8 cellular contexts compared by ENCODE assay signal in genomic region chr17:1590031-1590746, GRCh38. TPM values are rescaled to one million over a fixed set of nuclear protein-coding genes. Genes with fewer than 3 reads are reported as not detected.
DNase-seq lines count a peak whose midpoint lies in the region; ATAC-seq and TF ChIP-seq lines count a peak whose summit lies in the region.

No MANE protein-coding gene starts in this region.

- no peak for TF ChIP-seq CTCF in activated CD8-positive, alpha-beta T cell treated with anti-CD3 and anti-CD28 coated beads for 36 hours (IDR thresholded peaks at IDR 0.05)
- TF ChIP-seq CTCF in gastrocnemius medialis (IDR thresholded peaks at IDR 0.05 in 4 of 5, conservative IDR thresholded peaks at IDR 0.05 in 1 of 5) = peak in 1 of 5 experiments; percentile 12

- no peaks in the 10 kb centered on the region for H3K27me3 Mint-ChIP-seq in activated CD8-positive, alpha-beta T cell treated with anti-CD3 and anti-CD28 coated beads for 36 hours
- no peaks in the 10 kb centered on the region for H3K27me3 Mint-ChIP-seq in activated CD8-positive, alpha-beta T cell treated with anti-CD3 and anti-CD28 coated beads, Interleukin-2, amount 10 ng/mL, durations not matched to agents 7 days and 5 days (ENCODE audit: low read depth)
- no peaks in the 10 kb centered on the region for H3K27me3 Mint-ChIP-seq in CD4-positive, alpha-beta memory T cell

- H3K36me3 ChIP-seq in gastrocnemius medialis = peaks cover 0 to 8% of the 10 kb centered on the region in 2 donors
- H3K36me3 ChIP-seq in CD4-positive, alpha-beta memory T cell (ENCODE audit: insufficient read depth, low read length) = no peaks in the 10 kb centered on the region

- peak; percentile 58 to 64 for TF ChIP-seq POLR2A in gastrocnemius medialis (IDR thresholded peaks at IDR 0.05)

- H3K4me1 ChIP-seq in gastrocnemius medialis = peaks cover 78% of the 10 kb centered on the region in 2 donors
- no peaks in the 10 kb centered on the region for H3K4me1 ChIP-seq in CD4-positive, alpha-beta memory T cell (ENCODE audit: insufficient read depth, low read length)

- in situ Hi-C loops in SK-MEL-5 (cut with HindIII; ENCODE audit: low pct_unique_long_range_greater_than_20kb, low sequenced_read_pairs) = no loop called here
- in situ Hi-C loops in gastrocnemius medialis (cut with MboI; ENCODE audit: low sequenced_read_pairs in 4 of 4) = no loop called here

- no peaks in the 10 kb centered on the region for H3K9me3 ChIP-seq in gastrocnemius medialis
- no peaks in the 10 kb centered on the region for H3K9me3 ChIP-seq in CD4-positive, alpha-beta memory T cell (ENCODE audit: control insufficient read depth in 1 of 2, low read length in 2 of 2)

- intact Hi-C loops in activated CD8-positive, alpha-beta T cell treated with anti-CD3 and anti-CD28 coated beads for 36 hours (cut with micrococcal nuclease) = no loop called here
- intact Hi-C loops in gastrocnemius medialis (cut with DNase I; ENCODE audit: low total_unique reads) = loop anchor here (1.0 kb wide), 2 partner anchors 13 to 38 kb away; partner anchors contain the start of gene SLC43A2
- intact Hi-C loops in CD4-positive, alpha-beta memory T cell (cut with micrococcal nuclease) = no loop called here

- peaks cover 17% of the 10 kb centered on the region for H3K4me1 Mint-ChIP-seq in activated CD8-positive, alpha-beta T cell treated with anti-CD3 and anti-CD28 coated beads for 36 hours (ENCODE audit: low read depth)
- peaks cover 13% of the 10 kb centered on the region for H3K4me1 Mint-ChIP-seq in activated CD8-positive, alpha-beta T cell treated with anti-CD3 and anti-CD28 coated beads, Interleukin-2, amount 10 ng/mL, durations not matched to agents 7 days and 5 days (ENCODE audit: low read depth)
- H3K4me1 Mint-ChIP-seq in CD4-positive, alpha-beta memory T cell = no peaks in the 10 kb centered on the region

- no peak for ATAC-seq in activated CD8-positive, alpha-beta T cell treated with anti-CD3 and anti-CD28 coated beads for 36 hours
- no peak for ATAC-seq in activated CD8-positive, alpha-beta T cell treated with anti-CD3 and anti-CD28 coated beads, Interleukin-2, amount 10 ng/mL, durations not matched to agents 7 days and 5 days
- peak; percentile 79 to 84 for ATAC-seq in gastrocnemius medialis
- ATAC-seq in GM18868 (IDR thresholded peaks at IDR 0.05; ENCODE audit: unreplicated experiment) = no peak

- no peak overlapping the region for H3K27ac Mint-ChIP-seq in activated CD8-positive, alpha-beta T cell treated with anti-CD3 and anti-CD28 coated beads for 36 hours
- no peak overlapping the region for H3K27ac Mint-ChIP-seq in activated CD8-positive, alpha-beta T cell treated with anti-CD3 and anti-CD28 coated beads, Interleukin-2, amount 10 ng/mL, durations not matched to agents 7 days and 5 days
- H3K27ac Mint-ChIP-seq in CD4-positive, alpha-beta memory T cell = peak overlapping the region in 1 of 7 donors; percentile 23

- no peaks in the 10 kb centered on the region for H3K36me3 Mint-ChIP-seq in activated CD8-positive, alpha-beta T cell treated with anti-CD3 and anti-CD28 coated beads for 36 hours (ENCODE audit: low read depth)
- no peaks in the 10 kb centered on the region for H3K36me3 Mint-ChIP-seq in activated CD8-positive, alpha-beta T cell treated with anti-CD3 and anti-CD28 coated beads, Interleukin-2, amount 10 ng/mL, durations not matched to agents 7 days and 5 days (ENCODE audit: low read depth)
- H3K36me3 Mint-ChIP-seq in CD4-positive, alpha-beta memory T cell = no peaks in the 10 kb centered on the region

- no peaks in the 10 kb centered on the region for H3K27me3 ChIP-seq in gastrocnemius medialis
- H3K27me3 ChIP-seq in CD4-positive, alpha-beta memory T cell (ENCODE audit: insufficient read depth, low read length) = no peaks in the 10 kb centered on the region

- CTCF ChIA-PET in activated CD8-positive, alpha-beta T cell treated with anti-CD3 and anti-CD28 coated beads for 36 hours (lab: Charles Lee) = interaction anchor here (1.4 kb wide), 1 partner anchor 16 kb away, joined by 6 read pairs; no protein-coding TSS in a partner anchor
- CTCF ChIA-PET in activated CD8-positive, alpha-beta T cell treated with anti-CD3 and anti-CD28 coated beads, Interleukin-2, amount 10 ng/mL, durations not matched to agents 7 days and 5 days (lab: Charles Lee) = interaction anchor here (1.3 kb wide), 1 partner anchor 16 kb away, joined by 4 read pairs; no protein-coding TSS in a partner anchor
- CTCF ChIA-PET in CD4-positive, alpha-beta memory T cell (lab: Charles Lee; ENCODE audit: partially characterized antibody) = no interaction called here

- no peak overlapping the region for H3K4me3 Mint-ChIP-seq in activated CD8-positive, alpha-beta T cell treated with anti-CD3 and anti-CD28 coated beads for 36 hours
- no peak overlapping the region for H3K4me3 Mint-ChIP-seq in activated CD8-positive, alpha-beta T cell treated with anti-CD3 and anti-CD28 coated beads, Interleukin-2, amount 10 ng/mL, durations not matched to agents 7 days and 5 days
- no peak overlapping the region for H3K4me3 Mint-ChIP-seq in CD4-positive, alpha-beta memory T cell

- POLR2A ChIA-PET in activated CD8-positive, alpha-beta T cell treated with anti-CD3 and anti-CD28 coated beads for 36 hours (lab: Charles Lee) = no interaction called here
- POLR2A ChIA-PET in activated CD8-positive, alpha-beta T cell treated with anti-CD3 and anti-CD28 coated beads, Interleukin-2, amount 10 ng/mL, durations not matched to agents 7 days and 5 days (lab: Charles Lee) = no interaction called here
- POLR2A ChIA-PET in CD4-positive, alpha-beta memory T cell (lab: Charles Lee; ENCODE audit: partially characterized antibody) = no interaction called here

- peak; percentile 42 for DNase-seq in activated CD8-positive, alpha-beta T cell treated with anti-CD3 and anti-CD28 coated beads for 36 hours
- no peak for DNase-seq in activated CD8-positive, alpha-beta T cell treated with anti-CD3 and anti-CD28 coated beads, Interleukin-2, amount 10 ng/mL, durations not matched to agents 7 days and 5 days
- DNase-seq in SK-MEL-5 (ENCODE audit: low read depth, low spot score) (peak; percentile 49), fibroblast of the conjunctiva (ENCODE audit: low read depth) (peak; percentile 55), gastrocnemius medialis (peak; percentile 95 to 98), NCI-H510A (lab: John Stamatoyannopoulos, UW) (no peak)
- no peak for DNase-seq in CD4-positive, alpha-beta memory T cell

- H3K27ac ChIP-seq in gastrocnemius medialis = peak overlapping the region; percentile 91 to 98 (median 96)
- H3K27ac ChIP-seq in CD4-positive, alpha-beta memory T cell (ENCODE audit: low read depth, low read length) = no peak overlapping the region

- H3K9me3 Mint-ChIP-seq in activated CD8-positive, alpha-beta T cell treated with anti-CD3 and anti-CD28 coated beads for 36 hours = no peaks in the 10 kb centered on the region
- no peaks in the 10 kb centered on the region for H3K9me3 Mint-ChIP-seq in activated CD8-positive, alpha-beta T cell treated with anti-CD3 and anti-CD28 coated beads, Interleukin-2, amount 10 ng/mL, durations not matched to agents 7 days and 5 days (ENCODE audit: insufficient read depth)
- H3K9me3 Mint-ChIP-seq in CD4-positive, alpha-beta memory T cell = no peaks in the 10 kb centered on the region

- peak overlapping the region in 3 of 4 donors; percentile 14 to 30 (median 18) for H3K4me3 ChIP-seq in gastrocnemius medialis
- no peak overlapping the region for H3K4me3 ChIP-seq in CD4-positive, alpha-beta memory T cell (ENCODE audit: low read length in 2 of 2)

RNA-seq across cellular contexts. Expression of gene PITPNA, which starts 27.6 kb away (rescaled TPM):
- total RNA-seq in activated CD8-positive, alpha-beta T cell treated with anti-CD3 and anti-CD28 coated beads for 36 hours = 10 to 100 TPM; 31.7 to 34.4 TPM
- total RNA-seq in activated CD8-positive, alpha-beta T cell treated with anti-CD3 and anti-CD28 coated beads, Interleukin-2, amount 10 ng/mL, durations not matched to agents 7 days and 5 days = 10 to 100 TPM; 44.6 to 47.3 TPM
- 14.6 and 27.1 TPM in 2 replicates for total RNA-seq in SK-MEL-5 (2014; rRNA removed; shearing (Covaris generic))
- polyA plus RNA-seq in SK-MEL-5 (2015; cell fraction: cytosol; rRNA removed) = 58.6 and 63.8 TPM in 2 replicates
- 21.4 and 29.5 TPM in 2 replicates for polyA plus RNA-seq in SK-MEL-5 (2015; cell fraction: nucleus; rRNA removed)
- total RNA-seq in gastrocnemius medialis = 10 to 100 TPM in 3 of 4 donors, 1 to 10 TPM in 1; 9.4 to 24.3 (median 19.6) TPM
- total RNA-seq in CD4-positive, alpha-beta memory T cell = 10 to 100 TPM; 40.8 to 44.2 TPM
- 10 to 100 TPM; 22.5 to 46.3 TPM for polyA plus RNA-seq in CD4-positive, alpha-beta memory T cell

RNA-seq across cellular contexts. Expression of gene SLC43A2, which starts 38.4 kb away (rescaled TPM):
- 1 to 10 TPM; 5.6 to 5.7 TPM for total RNA-seq in activated CD8-positive, alpha-beta T cell treated with anti-CD3 and anti-CD28 coated beads for 36 hours
- total RNA-seq in activated CD8-positive, alpha-beta T cell treated with anti-CD3 and anti-CD28 coated beads, Interleukin-2, amount 10 ng/mL, durations not matched to agents 7 days and 5 days = under 1 TPM; 0.55 to 0.68 TPM
- 2.0 and 3.4 TPM in 2 replicates for total RNA-seq in SK-MEL-5 (2014; rRNA removed; shearing (Covaris generic))
- polyA plus RNA-seq in SK-MEL-5 (2015; cell fraction: cytosol; rRNA removed) = 5.4 and 5.8 TPM in 2 replicates
- polyA plus RNA-seq in SK-MEL-5 (2015; cell fraction: nucleus; rRNA removed) = 1.9 and 2.2 TPM in 2 replicates
- 10 to 100 TPM; 26.9 to 96.9 (median 55.2) TPM for total RNA-seq in gastrocnemius medialis
- 1 to 10 TPM; 1.9 to 3.3 TPM for total RNA-seq in CD4-positive, alpha-beta memory T cell
- under 1 TPM; 0.56 to 0.70 TPM for polyA plus RNA-seq in CD4-positive, alpha-beta memory T cell

RNA-seq across cellular contexts. Expression of gene SCARF1, which starts 55.3 kb away (rescaled TPM):
- total RNA-seq in activated CD8-positive, alpha-beta T cell treated with anti-CD3 and anti-CD28 coated beads for 36 hours = 1 to 10 TPM; 3.2 to 4.1 TPM
- total RNA-seq in activated CD8-positive, alpha-beta T cell treated with anti-CD3 and anti-CD28 coated beads, Interleukin-2, amount 10 ng/mL, durations not matched to agents 7 days and 5 days = 1 to 10 TPM; 4.5 to 5.3 TPM
- total RNA-seq in SK-MEL-5 (2014; rRNA removed; shearing (Covaris generic)) = 0.11 and 0.16 TPM in 2 replicates
- 0.09 and 0.36 TPM in 2 replicates for polyA plus RNA-seq in SK-MEL-5 (2015; cell fraction: cytosol; rRNA removed)
- polyA plus RNA-seq in SK-MEL-5 (2015; cell fraction: nucleus; rRNA removed) = 2.6 and 4.4 TPM in 2 replicates
- total RNA-seq in gastrocnemius medialis = 10 to 100 TPM in 1 of 4 donors, 1 to 10 TPM in 3; 4.1 to 15.1 (median 5.7) TPM
- total RNA-seq in CD4-positive, alpha-beta memory T cell = 1 to 10 TPM; 1.6 TPM
- under 1 TPM in 1 of 2 donors, not detected in 1; 0.21 TPM for polyA plus RNA-seq in CD4-positive, alpha-beta memory T cell

RNA-seq across cellular contexts. Expression of gene RILP, which starts 59.5 kb away (rescaled TPM):
- 1 to 10 TPM; 5.3 to 6.1 TPM for total RNA-seq in activated CD8-positive, alpha-beta T cell treated with anti-CD3 and anti-CD28 coated beads for 36 hours
- 1 to 10 TPM; 6.2 to 6.5 TPM for total RNA-seq in activated CD8-positive, alpha-beta T cell treated with anti-CD3 and anti-CD28 coated beads, Interleukin-2, amount 10 ng/mL, durations not matched to agents 7 days and 5 days
- 10.4 and 12.1 TPM in 2 replicates for total RNA-seq in SK-MEL-5 (2014; rRNA removed; shearing (Covaris generic))
- polyA plus RNA-seq in SK-MEL-5 (2015; cell fraction: cytosol; rRNA removed) = 11.4 and 14.7 TPM in 2 replicates
- 6.3 and 12.1 TPM in 2 replicates for polyA plus RNA-seq in SK-MEL-5 (2015; cell fraction: nucleus; rRNA removed)
- 10 to 100 TPM; 45.5 to 94.7 (median 58.9) TPM for total RNA-seq in gastrocnemius medialis
- total RNA-seq in CD4-positive, alpha-beta memory T cell = 1 to 10 TPM; 2.0 to 2.2 TPM
- polyA plus RNA-seq in CD4-positive, alpha-beta memory T cell = 1 to 10 TPM; 4.2 to 4.9 TPM

Comparison
In these comparisons a context has a peak if more than half of its experiments do, and no peak if none do; other contexts are left out.
1. DNase-seq: peak in activated CD8-positive, alpha-beta T cell treated with anti-CD3 and anti-CD28 coated beads for 36 hours (single experiment), SK-MEL-5 (single experiment), fibroblast of the conjunctiva (single experiment) and gastrocnemius medialis (2 of 2); none in activated CD8-positive, alpha-beta T cell treated with anti-CD3 and anti-CD28 coated beads, Interleukin-2, amount 10 ng/mL, durations not matched to agents 7 days and 5 days (single experiment), CD4-positive, alpha-beta memory T cell (0 of 5) and NCI-H510A (single experiment).
2. ATAC-seq: peak in gastrocnemius medialis (2 of 2); none in activated CD8-positive, alpha-beta T cell treated with anti-CD3 and anti-CD28 coated beads for 36 hours (single experiment), activated CD8-positive, alpha-beta T cell treated with anti-CD3 and anti-CD28 coated beads, Interleukin-2, amount 10 ng/mL, durations not matched to agents 7 days and 5 days (single experiment) and GM18868 (single experiment).
3. H3K4me3 ChIP-seq: peak in gastrocnemius medialis (3 of 4); none in CD4-positive, alpha-beta memory T cell (0 of 2).